In the genomic region with DNA sequence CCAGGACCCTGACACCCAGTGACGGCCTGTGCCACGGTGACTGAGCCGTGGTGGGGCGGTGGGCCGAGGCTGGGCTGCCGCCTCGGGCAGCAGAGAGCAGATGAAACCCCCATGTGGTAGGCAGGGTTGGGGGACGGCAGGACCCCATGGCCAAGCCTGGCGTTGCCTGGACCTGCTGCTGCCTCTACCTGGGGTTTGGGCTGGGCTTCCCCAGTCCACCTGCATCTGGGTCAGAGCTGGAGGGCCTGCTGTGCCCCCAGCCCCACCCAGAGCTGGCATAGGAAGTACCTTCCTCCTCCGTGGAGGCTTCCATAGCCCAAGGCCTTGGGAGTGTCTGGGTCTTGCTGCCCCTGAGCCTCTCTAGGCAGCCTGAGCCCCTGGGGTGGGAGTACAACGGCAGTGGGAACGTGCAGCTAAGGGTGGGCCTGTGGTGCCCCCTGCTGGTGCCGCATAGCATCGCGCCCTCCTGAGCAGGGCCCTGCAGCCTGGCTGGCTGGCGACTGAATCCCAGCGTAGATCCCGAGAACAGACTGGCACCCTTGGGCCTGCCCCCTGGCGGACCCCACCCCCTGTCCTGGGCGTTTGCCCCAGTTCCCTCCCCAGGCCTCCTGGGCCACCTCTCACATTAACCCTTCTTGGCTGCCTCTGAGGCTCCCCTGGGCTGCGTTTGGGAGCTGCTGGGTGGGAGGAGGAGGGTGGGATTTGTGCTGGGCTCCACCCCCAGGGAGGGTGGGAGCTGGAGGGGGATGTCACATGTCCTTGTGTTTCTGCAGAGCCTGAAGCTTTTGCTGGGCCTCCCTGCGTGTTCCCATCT, we compare ENCODE assay signal across 1 cellular context.
A peak's percentile ranks its signal among the peaks of the same experiment; 100 is the strongest.
TF ChIP-seq lines count a peak whose summit lies in the region.

No MANE protein-coding gene starts in this region.

TF ChIP-seq in HEK293, 187 proteins besides CTCF, POLR2A, EP300 and RAD21 (continued from another document):
- TF ChIP-seq, protein P1, sequence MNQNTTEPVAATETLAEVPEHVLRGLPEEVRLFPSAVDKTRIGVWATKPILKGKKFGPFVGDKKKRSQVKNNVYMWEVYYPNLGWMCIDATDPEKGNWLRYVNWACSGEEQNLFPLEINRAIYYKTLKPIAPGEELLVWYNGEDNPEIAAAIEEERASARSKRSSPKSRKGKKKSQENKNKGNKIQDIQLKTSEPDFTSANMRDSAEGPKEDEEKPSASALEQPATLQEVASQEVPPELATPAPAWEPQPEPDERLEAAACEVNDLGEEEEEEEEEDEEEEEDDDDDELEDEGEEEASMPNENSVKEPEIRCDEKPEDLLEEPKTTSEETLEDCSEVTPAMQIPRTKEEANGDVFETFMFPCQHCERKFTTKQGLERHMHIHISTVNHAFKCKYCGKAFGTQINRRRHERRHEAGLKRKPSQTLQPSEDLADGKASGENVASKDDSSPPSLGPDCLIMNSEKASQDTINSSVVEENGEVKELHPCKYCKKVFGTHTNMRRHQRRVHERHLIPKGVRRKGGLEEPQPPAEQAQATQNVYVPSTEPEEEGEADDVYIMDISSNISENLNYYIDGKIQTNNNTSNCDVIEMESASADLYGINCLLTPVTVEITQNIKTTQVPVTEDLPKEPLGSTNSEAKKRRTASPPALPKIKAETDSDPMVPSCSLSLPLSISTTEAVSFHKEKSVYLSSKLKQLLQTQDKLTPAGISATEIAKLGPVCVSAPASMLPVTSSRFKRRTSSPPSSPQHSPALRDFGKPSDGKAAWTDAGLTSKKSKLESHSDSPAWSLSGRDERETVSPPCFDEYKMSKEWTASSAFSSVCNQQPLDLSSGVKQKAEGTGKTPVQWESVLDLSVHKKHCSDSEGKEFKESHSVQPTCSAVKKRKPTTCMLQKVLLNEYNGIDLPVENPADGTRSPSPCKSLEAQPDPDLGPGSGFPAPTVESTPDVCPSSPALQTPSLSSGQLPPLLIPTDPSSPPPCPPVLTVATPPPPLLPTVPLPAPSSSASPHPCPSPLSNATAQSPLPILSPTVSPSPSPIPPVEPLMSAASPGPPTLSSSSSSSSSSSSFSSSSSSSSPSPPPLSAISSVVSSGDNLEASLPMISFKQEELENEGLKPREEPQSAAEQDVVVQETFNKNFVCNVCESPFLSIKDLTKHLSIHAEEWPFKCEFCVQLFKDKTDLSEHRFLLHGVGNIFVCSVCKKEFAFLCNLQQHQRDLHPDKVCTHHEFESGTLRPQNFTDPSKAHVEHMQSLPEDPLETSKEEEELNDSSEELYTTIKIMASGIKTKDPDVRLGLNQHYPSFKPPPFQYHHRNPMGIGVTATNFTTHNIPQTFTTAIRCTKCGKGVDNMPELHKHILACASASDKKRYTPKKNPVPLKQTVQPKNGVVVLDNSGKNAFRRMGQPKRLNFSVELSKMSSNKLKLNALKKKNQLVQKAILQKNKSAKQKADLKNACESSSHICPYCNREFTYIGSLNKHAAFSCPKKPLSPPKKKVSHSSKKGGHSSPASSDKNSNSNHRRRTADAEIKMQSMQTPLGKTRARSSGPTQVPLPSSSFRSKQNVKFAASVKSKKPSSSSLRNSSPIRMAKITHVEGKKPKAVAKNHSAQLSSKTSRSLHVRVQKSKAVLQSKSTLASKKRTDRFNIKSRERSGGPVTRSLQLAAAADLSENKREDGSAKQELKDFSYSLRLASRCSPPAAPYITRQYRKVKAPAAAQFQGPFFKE (tag by site-specific recombination; IDR thresholded peaks at IDR 0.05; ENCODE audit: borderline replicate concordance), result 0 out of 2 replicates have a peak, but pooled peaks have one; percentile 38
- TF ChIP-seq ZNF24 (tag by site-specific recombination; IDR thresholded peaks at IDR 0.05) (0 out of 2 replicates have a peak, but pooled peaks have one; percentile 21), EGR2 (tag by site-specific recombination; IDR thresholded peaks at IDR 0.05; ENCODE audit: low read depth) (peak; percentile 60; the same call in 1 of the 2 replicates), ZNF629 (tag by site-specific recombination; IDR thresholded peaks at IDR 0.05) (peak; percentile 54), ZNF350 (tag by site-specific recombination; IDR thresholded peaks at IDR 0.05) (no peak), SCRT1 (tag by site-specific recombination; IDR thresholded peaks at IDR 0.05; ENCODE audit: borderline replicate concordance) (no peak), KLF1 (tag by site-specific recombination; IDR thresholded peaks at IDR 0.05) (peak; percentile 82), ZNF324 (tag by site-specific recombination; IDR thresholded peaks at IDR 0.05) (0 out of 2 replicates have a peak, but pooled peaks have one; percentile 38), ZNF221 (tag by site-specific recombination; IDR thresholded peaks at IDR 0.05; ENCODE audit: borderline replicate concordance) (no peak), ZNF514 (tag by site-specific recombination; IDR thresholded peaks at IDR 0.05) (no peak), KLF8 (tag by site-specific recombination; IDR thresholded peaks at IDR 0.05) (0 out of 2 replicates have a peak, but pooled peaks have one; percentile 22), ZSCAN30 (tag by site-specific recombination; IDR thresholded peaks at IDR 0.05) (peak; percentile 67; the same call in 1 of the 2 replicates), BCL11B (tag by site-specific recombination; IDR thresholded peaks at IDR 0.05; ENCODE audit: low read depth) (no peak), GLIS2 (tag by site-specific recombination; IDR thresholded peaks at IDR 0.05) (peak; percentile 87), MZF1 (tag by site-specific recombination; IDR thresholded peaks at IDR 0.05; ENCODE audit: borderline replicate concordance) (no peak), SP2 (tag by site-specific recombination; IDR thresholded peaks at IDR 0.05) (peak; percentile 90), HOXA7 (CRISPR knock-in tag; IDR thresholded peaks at IDR 0.05; ENCODE audit: borderline replicate concordance) (no peak), ZBTB7A (tag by site-specific recombination; IDR thresholded peaks at IDR 0.05; ENCODE audit: low read depth) (peak; percentile 36; the same call in 1 of the 2 replicates), INSM2 (tag by site-specific recombination; IDR thresholded peaks at IDR 0.05) (peak; percentile 28; the same call in 1 of the 2 replicates), ZNF548 (tag by site-specific recombination; IDR thresholded peaks at IDR 0.05) (no peak), ZNF654 (tag by site-specific recombination; IDR thresholded peaks at IDR 0.05; ENCODE audit: low read depth) (peak; percentile 91), ZSCAN23 (tag by site-specific recombination; IDR thresholded peaks at IDR 0.05) (no peak), TRIM28 (IDR thresholded peaks at IDR 0.05; ENCODE audit: borderline replicate concordance, low read length) (no peak)
- TF ChIP-seq, protein P2, sequence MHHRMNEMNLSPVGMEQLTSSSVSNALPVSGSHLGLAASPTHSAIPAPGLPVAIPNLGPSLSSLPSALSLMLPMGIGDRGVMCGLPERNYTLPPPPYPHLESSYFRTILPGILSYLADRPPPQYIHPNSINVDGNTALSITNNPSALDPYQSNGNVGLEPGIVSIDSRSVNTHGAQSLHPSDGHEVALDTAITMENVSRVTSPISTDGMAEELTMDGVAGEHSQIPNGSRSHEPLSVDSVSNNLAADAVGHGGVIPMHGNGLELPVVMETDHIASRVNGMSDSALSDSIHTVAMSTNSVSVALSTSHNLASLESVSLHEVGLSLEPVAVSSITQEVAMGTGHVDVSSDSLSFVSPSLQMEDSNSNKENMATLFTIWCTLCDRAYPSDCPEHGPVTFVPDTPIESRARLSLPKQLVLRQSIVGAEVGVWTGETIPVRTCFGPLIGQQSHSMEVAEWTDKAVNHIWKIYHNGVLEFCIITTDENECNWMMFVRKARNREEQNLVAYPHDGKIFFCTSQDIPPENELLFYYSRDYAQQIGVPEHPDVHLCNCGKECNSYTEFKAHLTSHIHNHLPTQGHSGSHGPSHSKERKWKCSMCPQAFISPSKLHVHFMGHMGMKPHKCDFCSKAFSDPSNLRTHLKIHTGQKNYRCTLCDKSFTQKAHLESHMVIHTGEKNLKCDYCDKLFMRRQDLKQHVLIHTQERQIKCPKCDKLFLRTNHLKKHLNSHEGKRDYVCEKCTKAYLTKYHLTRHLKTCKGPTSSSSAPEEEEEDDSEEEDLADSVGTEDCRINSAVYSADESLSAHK (tag by site-specific recombination; IDR thresholded peaks at IDR 0.05), result 0 out of 2 replicates have a peak, but pooled peaks have one; percentile 28
